In genomic region chr2:16728742-16729141, GRCh38 we compare ENCODE assay signal across 15 cellular contexts.
DNase-seq lines count a peak whose midpoint lies in the region; ATAC-seq and TF ChIP-seq lines count a peak whose summit lies in the region.
"Had no signal": no experiment of that assay in that cellular context is flagged by ENCODE, and none has a peak within 500 bp of the region (broad histone marks: within the 10 kb centered on the region; RNA-seq: fewer than 3 reads in every experiment).

No MANE protein-coding gene starts in this region.

- no peak overlapping the region for H3K27ac ChIP-seq in effector memory CD4-positive, alpha-beta T cell (ENCODE audit: insufficient read depth, low read length, poor library complexity, severe bottlenecking)
- H3K27ac ChIP-seq in stomach = no peak overlapping the region

- intact Hi-C loops in stomach (cut with DNase I; ENCODE audit: low total_unique reads) = no loop called here

- DNase-seq in germinal center (ENCODE audit: low spot score) (peak; percentile 17), cortex of kidney (lab: John Stamatoyannopoulos, UW) (no peak), stomach (no peak)
- DNase-seq in effector memory CD4-positive, alpha-beta T cell = no peak
- DNase-seq: caudate nucleus; H7; NCI-H1436; NCI-H526 treated with DMSO at 0.1 percent for 48 hours; SIG-M5; stimulated activated naive CD4-positive, alpha-beta T cell treated with Interleukin-2 at 50 U/mL for 16 hours had no signal

- WGBS in stomach, 5 donors = 62 to 78% (median 75%) methylated on average over 4 of the region's 4 CpGs

- H3K27me3 ChIP-seq in effector memory CD4-positive, alpha-beta T cell (replicated peaks; ENCODE audit: control insufficient read depth, insufficient read depth, low read length, poor library complexity, severe bottlenecking) = no peaks in the 10 kb centered on the region
- no peaks in the 10 kb centered on the region for H3K27me3 ChIP-seq in stomach

- TF ChIP-seq EP300 in stomach (IDR thresholded peaks at IDR 0.05) = no peak

- no peak for TF ChIP-seq POLR2A in stomach (IDR thresholded peaks at IDR 0.05)

- no peaks in the 10 kb centered on the region for H3K36me3 ChIP-seq in effector memory CD4-positive, alpha-beta T cell (ENCODE audit: control insufficient read depth, insufficient read depth, low read length)
- H3K36me3 ChIP-seq in stomach = no peaks in the 10 kb centered on the region

- H3K4me1 ChIP-seq in effector memory CD4-positive, alpha-beta T cell (ENCODE audit: control insufficient read depth, insufficient read depth, low read length, poor library complexity, severe bottlenecking) = no peaks in the 10 kb centered on the region
- peaks cover 0 to 14% (median 2%) of the 10 kb centered on the region in 4 donors for H3K4me1 ChIP-seq in stomach

- no peak for TF ChIP-seq CTCF in stomach (IDR thresholded peaks at IDR 0.05)

- H3K9me3 ChIP-seq in effector memory CD4-positive, alpha-beta T cell (ENCODE audit: control insufficient read depth, low read length) = no peaks in the 10 kb centered on the region
- no peaks in the 10 kb centered on the region for H3K9me3 ChIP-seq in stomach

- no peak overlapping the region for H3K4me3 ChIP-seq in effector memory CD4-positive, alpha-beta T cell (ENCODE audit: insufficient read depth, low read depth, low read length, poor library complexity, severe bottlenecking)
- H3K4me3 ChIP-seq in stomach = no peak overlapping the region
- H3K4me3 ChIP-seq: lung had no signal

- ATAC-seq in GM18520 (IDR thresholded peaks at IDR 0.05; ENCODE audit: unreplicated experiment) = peak; percentile 42
- ATAC-seq in GM21381 (IDR thresholded peaks at IDR 0.05; ENCODE audit: unreplicated experiment) = peak; percentile 57
- peak; percentile 69 for ATAC-seq in HG03097 (IDR thresholded peaks at IDR 0.05; ENCODE audit: low FRiP score, unreplicated experiment)
- ATAC-seq: esophagus mucosa had no signal
